8 cellular contexts compared by ENCODE assay signal in the genomic region with DNA sequence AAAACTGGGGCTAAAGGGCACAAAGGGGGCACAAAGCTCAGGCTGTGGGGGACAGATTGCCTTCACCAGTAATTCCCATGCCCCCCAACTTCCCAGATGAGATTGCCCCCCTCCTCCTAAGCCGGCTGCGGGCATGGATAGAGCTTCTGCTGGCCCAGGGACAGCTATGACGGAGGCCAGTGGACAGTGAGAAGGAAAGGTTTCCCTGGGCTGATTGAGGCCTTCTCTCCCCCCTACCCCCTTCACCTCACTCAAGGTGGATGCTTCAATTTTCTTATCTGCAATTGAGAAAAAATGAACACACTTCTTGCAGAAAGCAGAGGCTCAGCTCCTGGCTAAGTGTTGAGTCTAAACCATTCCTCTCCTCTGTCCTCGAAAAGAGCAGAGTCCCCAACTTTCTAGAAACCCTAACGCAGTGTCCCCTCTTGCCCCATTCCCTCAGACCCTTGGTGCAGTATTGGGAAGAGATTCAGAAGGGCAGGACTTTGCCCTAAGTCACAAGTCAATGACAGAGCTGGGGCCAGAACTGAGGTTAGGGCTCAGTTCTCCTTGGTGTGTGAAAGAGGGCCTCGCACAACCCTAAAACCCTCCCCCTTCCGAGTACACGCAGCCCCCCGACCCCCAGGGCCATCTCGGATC. TPM values are rescaled to one million over a fixed set of nuclear protein-coding genes. Genes with fewer than 3 reads are reported as not detected.
A peak's percentile ranks its signal among the peaks of the same experiment; 100 is the strongest.
DNase-seq lines count a peak whose midpoint lies in the region; ATAC-seq and TF ChIP-seq lines count a peak whose summit lies in the region.

No MANE protein-coding gene starts in this region.

- no peak overlapping the region for H2AFZ ChIP-seq in smooth muscle cell (ENCODE audit: low read depth)

- WGBS in iPS DF 6.9 (ENCODE audit: insufficient coverage, insufficient read length), result no CpG with 5 or more reads among the region's 10 CpGs
- 6% methylated on average over 8 of the region's 10 CpGs for WGBS in smooth muscle cell (ENCODE audit: low lambda C conversion rate)

- H3K4me1 ChIP-seq in iPS DF 6.9 (ENCODE audit: control insufficient read depth, insufficient read depth, low read length) (peaks cover 16% of the 10 kb centered on the region), smooth muscle cell (ENCODE audit: low read depth) (peaks cover 43% of the 10 kb centered on the region)

- peaks cover 35% of the 10 kb centered on the region for H3F3A ChIP-seq in smooth muscle cell (ENCODE audit: low read depth)

- peaks cover 10% of the 10 kb centered on the region for H3K36me3 Mint-ChIP-seq in activated naive CD8-positive, alpha-beta T cell treated with anti-CD3 and anti-CD28 coated beads for 36 hours

- peak overlapping the region; percentile 88 for H3K9ac ChIP-seq in smooth muscle cell (ENCODE audit: low read depth)

- H3K79me2 ChIP-seq in smooth muscle cell (ENCODE audit: low read depth), result peaks cover 45% of the 10 kb centered on the region

- ATAC-seq in GM19351 (IDR thresholded peaks at IDR 0.05; ENCODE audit: unreplicated experiment) (no peak), GM18870 (IDR thresholded peaks at IDR 0.05; ENCODE audit: unreplicated experiment) (no peak)

- H3K4me3 Mint-ChIP-seq in activated naive CD8-positive, alpha-beta T cell treated with anti-CD3 and anti-CD28 coated beads for 36 hours, result peak overlapping the region; percentile 84

- H3K4me1 Mint-ChIP-seq in activated naive CD8-positive, alpha-beta T cell treated with anti-CD3 and anti-CD28 coated beads for 36 hours, result peaks cover 35% of the 10 kb centered on the region

- no peaks in the 10 kb centered on the region for H3K36me3 ChIP-seq in iPS DF 6.9 (ENCODE audit: control insufficient read depth, insufficient read depth, low read length)
- H3K36me3 ChIP-seq in smooth muscle cell (ENCODE audit: low read depth), result no peaks in the 10 kb centered on the region

- peaks cover 19% of the 10 kb centered on the region for H4K20me1 ChIP-seq in smooth muscle cell (ENCODE audit: low read depth)

- H3K27ac ChIP-seq in HL-60 (replicated peaks), result no peak overlapping the region
- H3K27ac ChIP-seq in iPS DF 6.9 (ENCODE audit: low read length), result no peak overlapping the region
- peak overlapping the region; percentile 96 for H3K27ac ChIP-seq in smooth muscle cell (ENCODE audit: low read depth)

- peaks cover 39% of the 10 kb centered on the region for H3K27me3 Mint-ChIP-seq in activated naive CD8-positive, alpha-beta T cell treated with anti-CD3 and anti-CD28 coated beads for 36 hours

- peak overlapping the region; percentile 68 for H3K27ac Mint-ChIP-seq in activated naive CD8-positive, alpha-beta T cell treated with anti-CD3 and anti-CD28 coated beads for 36 hours

- TF ChIP-seq CTCF in HL-60 (IDR thresholded peaks at IDR 0.05; ENCODE audit: insufficient read depth, low read length) (no peak), smooth muscle cell (IDR thresholded peaks at IDR 0.05; ENCODE audit: borderline replicate concordance, insufficient read depth, poor library complexity, severe bottlenecking) (no peak)

- DNase-seq in HL-60 (ENCODE audit: low read depth in 1 of 2, low spot score in 1 of 2) (no peak), iPS DF 6.9 (ENCODE audit: low read depth, low spot score) (no peak), smooth muscle cell (lab: John Stamatoyannopoulos, UW; ENCODE audit: unreplicated experiment) (no peak), T-helper 9 cell (no peak), medulla oblongata (ENCODE audit: extremely low spot score) (no peak)
- no peak for DNase-seq in activated naive CD8-positive, alpha-beta T cell treated with anti-CD3 and anti-CD28 coated beads for 36 hours

- H3K4me3 ChIP-seq in HL-60 (replicated peaks; ENCODE audit: insufficient read depth, low read length) (peak overlapping the region; percentile 38; the same call in 1 of the 2 replicates), iPS DF 6.9 (ENCODE audit: low read length) (peak overlapping the region; percentile 65), smooth muscle cell (peak overlapping the region; percentile 80)

- H3K4me2 ChIP-seq in smooth muscle cell, result peak overlapping the region; percentile 97

- H3K9me3 Mint-ChIP-seq in activated naive CD8-positive, alpha-beta T cell treated with anti-CD3 and anti-CD28 coated beads for 36 hours, result no peaks in the 10 kb centered on the region

- H3K9me3 ChIP-seq in iPS DF 6.9 (ENCODE audit: control insufficient read depth, insufficient read depth, low read length) (no peaks in the 10 kb centered on the region), smooth muscle cell (replicated peaks; ENCODE audit: low read depth) (no peaks in the 10 kb centered on the region)

- H3K27me3 ChIP-seq in HL-60 (ENCODE audit: insufficient read depth, poor library complexity, severe bottlenecking), result peaks cover 10% of the 10 kb centered on the region
- H3K27me3 ChIP-seq in iPS DF 6.9 (ENCODE audit: control insufficient read depth, insufficient read depth, low read length), result no peaks in the 10 kb centered on the region
- H3K27me3 ChIP-seq in smooth muscle cell (ENCODE audit: low read depth), result no peaks in the 10 kb centered on the region

RNA-seq across cellular contexts. Expression of gene SDC4, which starts 0.8 kb away (rescaled TPM):
- 10 to 100 TPM; 24.6 to 25.5 TPM for total RNA-seq in activated naive CD8-positive, alpha-beta T cell treated with anti-CD3 and anti-CD28 coated beads for 36 hours
- 70.7 and 78.1 TPM in 2 replicates for total RNA-seq in smooth muscle cell
- polyA plus RNA-seq in smooth muscle cell, result 45.0 and 122 TPM in 2 replicates

RNA-seq across cellular contexts. Expression of gene SYS1, which starts 15.5 kb away (rescaled TPM):
- 10 to 100 TPM; 21.5 to 26.6 TPM for total RNA-seq in activated naive CD8-positive, alpha-beta T cell treated with anti-CD3 and anti-CD28 coated beads for 36 hours
- 14.5 and 15.2 TPM in 2 replicates for total RNA-seq in smooth muscle cell
- polyA plus RNA-seq in smooth muscle cell, result 17.0 and 24.7 TPM in 2 replicates

RNA-seq across cellular contexts. Expression of gene TP53TG5, which starts 30.7 kb away (rescaled TPM):
- under 1 TPM; 0.40 to 0.41 TPM for total RNA-seq in activated naive CD8-positive, alpha-beta T cell treated with anti-CD3 and anti-CD28 coated beads for 36 hours
- total RNA-seq in smooth muscle cell, result not detected in 2 replicates
- 0.06 TPM in 1 of 2 replicates, not detected in the other for polyA plus RNA-seq in smooth muscle cell

RNA-seq across cellular contexts. Expression of gene MATN4, which starts 39.3 kb away (rescaled TPM):
- 1 to 10 TPM in 1 of 2 experiments, under 1 TPM in 1; 0.64 to 1.1 TPM for total RNA-seq in activated naive CD8-positive, alpha-beta T cell treated with anti-CD3 and anti-CD28 coated beads for 36 hours
- not detected in 2 replicates for total RNA-seq in smooth muscle cell
- polyA plus RNA-seq in smooth muscle cell, result not detected in 2 replicates

RNA-seq across cellular contexts. Expression of gene RBPJL, which starts 40.8 kb away (rescaled TPM):
- not detected for total RNA-seq in activated naive CD8-positive, alpha-beta T cell treated with anti-CD3 and anti-CD28 coated beads for 36 hours
- total RNA-seq in smooth muscle cell, result not detected in 2 replicates
- not detected in 2 replicates for polyA plus RNA-seq in smooth muscle cell
